2 cellular contexts compared by ENCODE assay signal in genomic region chr15:85005319-85005718, GRCh38.
TF ChIP-seq lines count a peak whose summit lies in the region.

No MANE protein-coding gene starts in this region.

TF ChIP-seq in SK-N-SH, 30 proteins besides CTCF, POLR2A, EP300 and RAD21:
- TF ChIP-seq GABPA (IDR thresholded peaks at IDR 0.05; ENCODE audit: low read depth) (no peak), RFX5 (IDR thresholded peaks at IDR 0.05; ENCODE audit: low read length) (no peak), EZH2phosphoT487 (IDR thresholded peaks at IDR 0.05; ENCODE audit: borderline replicate concordance, low read depth) (no peak), RCOR1 (IDR thresholded peaks at IDR 0.05; ENCODE audit: low read length) (no peak)
TF ChIP-seq in SK-N-SH: peak in this region for 0.

TF ChIP-seq in SK-N-SH treated with all-trans-retinoic acid at 6 μM for 48 hours, 23 proteins besides CTCF, POLR2A, EP300 and RAD21:
- no peak for TF ChIP-seq TOX (CRISPR knock-in tag; IDR thresholded peaks at IDR 0.05; ENCODE audit: borderline replicate concordance)
- TF ChIP-seq ZFP30 (CRISPR knock-in tag; IDR thresholded peaks at IDR 0.05): no peak
- no peak for TF ChIP-seq ARNTL (CRISPR knock-in tag; IDR thresholded peaks at IDR 0.05; ENCODE audit: borderline replicate concordance, low read depth)
- no peak for TF ChIP-seq GLIS3 (CRISPR knock-in tag; IDR thresholded peaks at IDR 0.05)
- TF ChIP-seq ZFP3 (CRISPR knock-in tag; IDR thresholded peaks at IDR 0.05): no peak
- TF ChIP-seq OSR1 (CRISPR knock-in tag; IDR thresholded peaks at IDR 0.05): no peak
- no peak for TF ChIP-seq PATZ1 (CRISPR knock-in tag; IDR thresholded peaks at IDR 0.05; ENCODE audit: borderline replicate concordance)
- TF ChIP-seq ESRRG (CRISPR knock-in tag; IDR thresholded peaks at IDR 0.05): no peak
- TF ChIP-seq ZNF565 (CRISPR knock-in tag; conservative IDR thresholded peaks at IDR 0.05; ENCODE audit: low read depth): no peak
- no peak for TF ChIP-seq SNAI2 (CRISPR knock-in tag; IDR thresholded peaks at IDR 0.05)
- TF ChIP-seq CSRNP3 (CRISPR knock-in tag; IDR thresholded peaks at IDR 0.05): no peak
